8 cellular contexts compared by ENCODE assay signal in the genomic region with DNA sequence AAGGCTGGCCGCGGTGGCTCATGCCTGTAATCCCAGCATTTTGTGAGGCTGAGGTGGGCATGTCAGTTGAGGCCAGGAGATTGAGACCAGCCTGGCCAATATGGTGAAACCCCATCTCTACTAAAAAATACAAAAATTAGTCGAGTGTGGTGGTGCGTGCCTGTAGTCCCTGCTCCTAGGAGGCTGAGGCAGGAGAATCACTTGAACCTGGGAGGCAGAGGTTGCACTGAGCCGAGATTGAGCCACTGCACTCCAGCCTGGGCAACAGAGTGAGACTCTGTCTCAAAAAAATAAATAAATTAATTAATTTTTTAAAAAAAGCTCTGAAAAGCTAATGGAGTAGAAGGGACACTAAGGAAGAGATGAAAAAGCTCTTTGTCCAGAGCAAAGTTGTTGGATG.
A peak's percentile ranks its signal among the peaks of the same experiment; 100 is the strongest.
DNase-seq lines count a peak whose midpoint lies in the region; ATAC-seq, FAIRE-seq and TF ChIP-seq lines count a peak whose summit lies in the region.
"Not testable (repeated sequence)": the region's sequence is repeated elsewhere in the genome, so short reads cannot be mapped to it uniquely, and the experiment has no call there.

No MANE protein-coding gene starts in this region.

- not testable (repeated sequence) for FAIRE-seq in endothelial cell of umbilical vein (lab: Jason Lieb, UNC)

- CTCF ChIA-PET in WTC11 (lab: Charles Lee): not testable (repeated sequence)
- CTCF ChIA-PET in endothelial cell of umbilical vein (lab: Charles Lee): interaction anchor here (0.8 to 1.4 kb wide), 6 partner anchors 11 to 130 kb away, joined by 3 to 9 read pairs (median 3); a partner anchor contains a TSS

- H3K4me1 Mint-ChIP-seq in WTC11 (peaks cover 43% of the 10 kb centered on the region), immature natural killer cell (peaks cover 55 to 70% of the 10 kb centered on the region in 2 donors)

- not testable (repeated sequence) for H3K4me3 ChIP-seq in GM23248; ascending aorta; endothelial cell of umbilical vein (replicated peaks in 1 of 3; ENCODE audit: insufficient read depth in 1 of 3, low read depth in 1 of 3, low read length in 3 of 3); osteoblast (ENCODE audit: insufficient read depth, low read length); vagina

- 0 out of 2 replicates have a peak overlapping the region, but pooled peaks have one; percentile 28 for H2AFZ ChIP-seq in GM23248
- H2AFZ ChIP-seq in endothelial cell of umbilical vein (ENCODE audit: low read depth, low read length); osteoblast (ENCODE audit: low read length): not testable (repeated sequence)

- H3K4me1 ChIP-seq in GM23248 (ENCODE audit: insufficient read depth) (peaks cover 49% of the 10 kb centered on the region), ascending aorta (peaks cover 12 to 52% of the 10 kb centered on the region in 2 donors), osteoblast (ENCODE audit: insufficient read depth, low read length) (peaks cover 23% of the 10 kb centered on the region), vagina (peaks cover 45% of the 10 kb centered on the region)
- H3K4me1 ChIP-seq in endothelial cell of umbilical vein (ENCODE audit: control insufficient read depth, extremely low read depth, insufficient read depth, low read length): not testable (repeated sequence)

- H3K9me2 ChIP-seq in GM23248 (ENCODE audit: insufficient read depth): not testable (repeated sequence)

- H3K27me3 ChIP-seq in GM23248 (replicated peaks; ENCODE audit: insufficient read depth); ascending aorta; endothelial cell of umbilical vein (ENCODE audit: control insufficient read depth in 2 of 2, insufficient read depth in 2 of 2, low read length in 2 of 2); osteoblast (ENCODE audit: insufficient read depth, low read length); vagina: not testable (repeated sequence)

- H3K9me3 Mint-ChIP-seq in WTC11, immature natural killer cell: not testable (repeated sequence)

- H3K27me3 Mint-ChIP-seq in WTC11 (ENCODE audit: low read depth); immature natural killer cell (ENCODE audit: low read depth in 3 of 3): not testable (repeated sequence)

- H3K27ac Mint-ChIP-seq in WTC11: not testable (repeated sequence)
- H3K27ac Mint-ChIP-seq in immature natural killer cell: peak overlapping the region; percentile 78 to 91 (median 88)

- TF ChIP-seq CTCF in WTC11 (IDR thresholded peaks at IDR 0.05); ascending aorta (IDR thresholded peaks at IDR 0.05); endothelial cell of umbilical vein (IDR thresholded peaks at IDR 0.05; ENCODE audit: extremely low read depth in 1 of 2, insufficient read depth in 1 of 2, low read depth in 1 of 2, low read length in 2 of 2); osteoblast (IDR thresholded peaks at IDR 0.05; ENCODE audit: extremely low read depth, low read depth, low read length); vagina (IDR thresholded peaks at IDR 0.05): not testable (repeated sequence)

- not testable (repeated sequence) for H3K79me2 ChIP-seq in GM23248 (ENCODE audit: insufficient read depth); endothelial cell of umbilical vein (ENCODE audit: control insufficient read depth, insufficient read depth, low read length); osteoblast (ENCODE audit: insufficient read depth, low read length)

- H3K9me3 ChIP-seq in GM23248 (ENCODE audit: low read depth); ascending aorta; endothelial cell of umbilical vein (replicated peaks; ENCODE audit: control insufficient read depth, insufficient read depth, low read length); osteoblast (ENCODE audit: low read depth, low read length); vagina: not testable (repeated sequence)

- ATAC-seq in WTC11: not testable (repeated sequence)

- peaks cover 38% of the 10 kb centered on the region for H3F3A ChIP-seq in GM23248 (ENCODE audit: insufficient read depth)

- dilution Hi-C loops in endothelial cell of umbilical vein (cut with MboI; ENCODE audit: extremely low pct_ligation_motif_present, low sequenced_read_pairs): not testable (repeated sequence)

- not testable (repeated sequence) for H4K20me1 ChIP-seq in GM23248 (ENCODE audit: insufficient read depth); endothelial cell of umbilical vein (replicated peaks; ENCODE audit: control insufficient read depth, extremely low read depth, insufficient read depth, low read length); osteoblast (ENCODE audit: insufficient read depth, low read length)

- intact Hi-C loops in ascending aorta (cut with DNase I): loop anchor here (5.0 kb wide), 1 partner anchor 51 kb away; no protein-coding TSS in a partner anchor
- intact Hi-C loops in endothelial cell of umbilical vein (cut with micrococcal nuclease); vagina (cut with DNase I): not testable (repeated sequence)

- DNase-seq in GM23248; WTC11 (ENCODE audit: low spot score); ascending aorta (ENCODE audit: low spot score in 2 of 2); endothelial cell of umbilical vein (ENCODE audit: low read depth, low spot score); immature natural killer cell; osteoblast (ENCODE audit: insufficient read length, low spot score, missing footprints); substantia nigra (lab: John Stamatoyannopoulos, UW); vagina (ENCODE audit: extremely low spot score in 2 of 2): not testable (repeated sequence)

- not testable (repeated sequence) for BruUV-seq in endothelial cell of umbilical vein (replicated peaks; lab: Mats Ljungman, UMichigan)

- POLR2A ChIA-PET in WTC11 (lab: Charles Lee): not testable (repeated sequence)
- POLR2A ChIA-PET in endothelial cell of umbilical vein (lab: Charles Lee): interaction anchor here (0.7 to 0.8 kb wide), 3 partner anchors 12 to 25 kb away, joined by 3 to 6 read pairs (median 4); no protein-coding TSS in a partner anchor

- not testable (repeated sequence) for H3K9me1 ChIP-seq in endothelial cell of umbilical vein (replicated peaks; ENCODE audit: control insufficient read depth, extremely low read depth, insufficient read depth, low read length)

- not testable (repeated sequence) for H3K36me3 ChIP-seq in GM23248 (ENCODE audit: low read depth); ascending aorta; endothelial cell of umbilical vein (ENCODE audit: control insufficient read depth in 2 of 2, extremely low read depth in 1 of 2, insufficient read depth in 2 of 2, low read length in 2 of 2); osteoblast (ENCODE audit: insufficient read depth, low read length); vagina

- H3K9ac ChIP-seq in GM23248 (peak overlapping the region; percentile 28), endothelial cell of umbilical vein (replicated peaks; ENCODE audit: extremely low read depth, insufficient read depth, low read length) (peak overlapping the region; percentile 46)

- not testable (repeated sequence) for TF ChIP-seq POLR2A in endothelial cell of umbilical vein (IDR thresholded peaks at IDR 0.05; ENCODE audit: low read depth, low read length); vagina (IDR thresholded peaks at IDR 0.05)

- H3K4me2 ChIP-seq in GM23248 (ENCODE audit: unreplicated experiment): peak overlapping the region; percentile 43
- H3K4me2 ChIP-seq in endothelial cell of umbilical vein (ENCODE audit: insufficient read depth, low read length): peak overlapping the region; percentile 46
- H3K4me2 ChIP-seq in osteoblast (ENCODE audit: insufficient read depth, low read length): peak overlapping the region; percentile 49

- in situ Hi-C loops in GM23248 (cut with MboI): not testable (repeated sequence)

- H3K4me3 Mint-ChIP-seq in WTC11, immature natural killer cell: not testable (repeated sequence)

- WGBS in GM23248 (ENCODE audit: low coverage in 1 of 2, low lambda C conversion rate in 2 of 2, missing lambda C conversion rate in 2 of 2), 2 experiments: 26 to 32% methylated on average over 5 of the region's 5 CpGs

- H3K27ac ChIP-seq in GM23248: peak overlapping the region; percentile 68
- peak overlapping the region; percentile 70 to 84 for H3K27ac ChIP-seq in ascending aorta
- peak overlapping the region; percentile 60 for H3K27ac ChIP-seq in endothelial cell of umbilical vein (ENCODE audit: insufficient read depth, low read depth, low read length)
- H3K27ac ChIP-seq in osteoblast (ENCODE audit: low read depth, low read length): peak overlapping the region; percentile 9
- peak overlapping the region; percentile 86 for H3K27ac ChIP-seq in substantia nigra (ENCODE audit: low read depth, low read length, poor library complexity, severe bottlenecking)
- peak overlapping the region; percentile 81 for H3K27ac ChIP-seq in vagina

- not testable (repeated sequence) for H3K36me3 Mint-ChIP-seq in WTC11
- H3K36me3 Mint-ChIP-seq in immature natural killer cell: peaks cover 13 to 18% (median 14%) of the 10 kb centered on the region in 3 donors

TF ChIP-seq in WTC11, 78 proteins besides CTCF, POLR2A, EP300 and RAD21:
- peak; percentile 69 for TF ChIP-seq ZNF121 (CRISPR knock-in tag; IDR thresholded peaks at IDR 0.05)

Comparison
In these comparisons a context has a peak if more than half of its experiments do, and no peak if none do; other contexts are left out.
1. H3K27ac ChIP-seq: peak in every context shown above with its lines; median percentile 86 in substantia nigra; 81 in vagina; 77 in ascending aorta; 68 in GM23248; 60 in endothelial cell of umbilical vein; 9 in osteoblast.